Comparison of ENCODE assay signal across 1 cellular context in the genomic region with DNA sequence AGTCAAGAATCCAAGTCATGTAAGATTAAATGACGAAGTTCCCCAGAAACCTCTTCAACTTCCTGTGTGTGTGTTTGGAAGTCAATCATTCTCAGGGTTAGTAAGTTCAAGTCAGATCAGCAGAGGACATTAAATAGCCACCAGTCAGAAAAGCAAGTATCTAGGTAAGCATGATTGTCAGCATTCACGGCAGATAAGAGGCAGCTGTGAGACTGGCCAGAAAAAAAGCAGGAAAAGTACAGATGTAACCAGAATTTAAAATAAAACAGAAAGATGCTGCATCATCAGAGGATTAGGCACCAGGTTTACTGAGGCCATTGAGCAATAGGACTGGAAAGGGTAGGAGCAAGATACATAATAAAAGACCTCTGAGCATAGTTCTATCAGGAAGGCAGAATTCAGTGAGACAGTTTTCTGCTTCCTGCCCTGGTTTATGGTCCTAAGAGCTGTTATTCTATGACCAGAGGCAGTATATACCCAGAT.
A peak's percentile ranks its signal among the peaks of the same experiment; 100 is the strongest.
TF ChIP-seq lines count a peak whose summit lies in the region.

No MANE protein-coding gene starts in this region.

TF ChIP-seq in H1, 55 proteins besides CTCF, POLR2A, EP300 and RAD21:
- TF ChIP-seq SRF (IDR thresholded peaks at IDR 0.05; ENCODE audit: low read depth, low read length) = no peak
- TF ChIP-seq RFX5 (IDR thresholded peaks at IDR 0.05; ENCODE audit: borderline replicate concordance, low read depth, low read length) = no peak
- no peak for TF ChIP-seq RNF2 (IDR thresholded peaks at IDR 0.05; ENCODE audit: borderline replicate concordance, low read depth, low read length, missing control alignments, poor library complexity, severe bottlenecking)
- TF ChIP-seq GTF2F1 (IDR thresholded peaks at IDR 0.05; ENCODE audit: borderline replicate concordance, low read depth, low read length) = no peak
- no peak for TF ChIP-seq POLR2AphosphoS5 (IDR thresholded peaks at IDR 0.05; ENCODE audit: low read depth, low read length)
- no peak for TF ChIP-seq TBP (IDR thresholded peaks at IDR 0.05; ENCODE audit: low read depth, low read length)
- peak; percentile 66; the same call in 1 of the 2 replicates for TF ChIP-seq CEBPB (IDR thresholded peaks at IDR 0.05; ENCODE audit: low read depth, low read length)
